ENCODE assay signal across 8 cellular contexts in genomic region chr6:36441307-36441894, GRCh38. TPM values are rescaled to one million over a fixed set of nuclear protein-coding genes. Genes with fewer than 3 reads are reported as not detected.
A peak's percentile ranks its signal among the peaks of the same experiment; 100 is the strongest.
DNase-seq lines count a peak whose midpoint lies in the region; ATAC-seq and TF ChIP-seq lines count a peak whose summit lies in the region.

No MANE protein-coding gene starts in this region.

- POLR2A ChIA-PET in activated naive CD8-positive, alpha-beta T cell treated with anti-CD3 and anti-CD28 coated beads, Interleukin-2, amount 10 ng/mL, durations not matched to agents 7 days and 5 days (lab: Charles Lee) = interaction anchor here (1.0 to 1.7 kb wide), 4 partner anchors 12 to 414 kb away, joined by 3 to 11 read pairs (median 6); partner anchors contain the start of genes MAPK14 and SRSF3

- H3K4me1 ChIP-seq in HAP-1 = peaks cover 19% of the 10 kb centered on the region
- H3K4me1 ChIP-seq in parathyroid adenoma = peaks cover 20% of the 10 kb centered on the region
- H3K4me1 ChIP-seq in tibial artery = peaks cover 0 to 42% (median 20%) of the 10 kb centered on the region in 4 donors

- H3K9me3 ChIP-seq in HAP-1 = no peaks in the 10 kb centered on the region
- H3K9me3 ChIP-seq in parathyroid adenoma (ENCODE audit: control insufficient read depth, low read length) = no peaks in the 10 kb centered on the region
- H3K9me3 ChIP-seq in tibial artery = no peaks in the 10 kb centered on the region

- peaks cover 29% of the 10 kb centered on the region for H3K4me1 Mint-ChIP-seq in activated naive CD8-positive, alpha-beta T cell treated with anti-CD3 and anti-CD28 coated beads, Interleukin-2, amount 10 ng/mL, durations not matched to agents 7 days and 5 days

- H3K36me3 ChIP-seq in HAP-1 (replicated peaks) (no peaks in the 10 kb centered on the region), parathyroid adenoma (ENCODE audit: control insufficient read depth, insufficient read depth, low read length) (no peaks in the 10 kb centered on the region), tibial artery (no peaks in the 10 kb centered on the region)

- H3K4me3 ChIP-seq in HAP-1 (no peak overlapping the region), parathyroid adenoma (ENCODE audit: low read depth, low read length) (no peak overlapping the region), tibial artery (no peak overlapping the region)

- H3K4me2 ChIP-seq in parathyroid adenoma (ENCODE audit: low read length) = peak overlapping the region; percentile 34

- no peaks in the 10 kb centered on the region for H3K27me3 Mint-ChIP-seq in activated naive CD8-positive, alpha-beta T cell treated with anti-CD3 and anti-CD28 coated beads, Interleukin-2, amount 10 ng/mL, durations not matched to agents 7 days and 5 days

- peak; percentile 74 for ATAC-seq in activated naive CD8-positive, alpha-beta T cell treated with anti-CD3 and anti-CD28 coated beads, Interleukin-2, amount 10 ng/mL, durations not matched to agents 7 days and 5 days (ENCODE audit: low read depth)
- ATAC-seq in Right ventricle myocardium inferior = peak; percentile 93

- peak overlapping the region; percentile 92 for H3K27ac Mint-ChIP-seq in activated naive CD8-positive, alpha-beta T cell treated with anti-CD3 and anti-CD28 coated beads, Interleukin-2, amount 10 ng/mL, durations not matched to agents 7 days and 5 days

- H3K27ac ChIP-seq in parathyroid adenoma (peak overlapping the region; percentile 92), tibial artery (peak overlapping the region; percentile 96 to 97)

- peak overlapping the region; percentile 81 for H2AFZ ChIP-seq in parathyroid adenoma

- intact Hi-C loops in Right ventricle myocardium inferior (cut with DNase I) = loop anchor here (5.0 kb wide), 2 partner anchors 151 to 241 kb away; partner anchors contain the start of gene SRSF3
- intact Hi-C loops in tibial artery (cut with DNase I; ENCODE audit: low total_unique reads) = loop anchor here (5.0 kb wide), 1 partner anchor 151 kb away; the partner anchor contains the start of gene SRSF3

- peaks cover 2% of the 10 kb centered on the region for H3K79me2 ChIP-seq in parathyroid adenoma

- H3K9ac ChIP-seq in parathyroid adenoma = no peak overlapping the region

- H3K9me3 Mint-ChIP-seq in activated naive CD8-positive, alpha-beta T cell treated with anti-CD3 and anti-CD28 coated beads, Interleukin-2, amount 10 ng/mL, durations not matched to agents 7 days and 5 days = no peaks in the 10 kb centered on the region

- in situ Hi-C loops in HAP-1 (cut with MboI; ENCODE audit: low sequenced_read_pairs) = no loop called here

- TF ChIP-seq CTCF in parathyroid adenoma (IDR thresholded peaks at IDR 0.05) (no peak), tibial artery (IDR thresholded peaks at IDR 0.05) (no peak)

- H3K4me3 Mint-ChIP-seq in activated naive CD8-positive, alpha-beta T cell treated with anti-CD3 and anti-CD28 coated beads, Interleukin-2, amount 10 ng/mL, durations not matched to agents 7 days and 5 days = peak overlapping the region; percentile 66

- H3K36me3 Mint-ChIP-seq in activated naive CD8-positive, alpha-beta T cell treated with anti-CD3 and anti-CD28 coated beads, Interleukin-2, amount 10 ng/mL, durations not matched to agents 7 days and 5 days = peaks cover 7% of the 10 kb centered on the region

- H3K27me3 ChIP-seq in HAP-1 (ENCODE audit: low read depth) = no peaks in the 10 kb centered on the region
- H3K27me3 ChIP-seq in parathyroid adenoma (ENCODE audit: control insufficient read depth, insufficient read depth, low read length) = no peaks in the 10 kb centered on the region
- H3K27me3 ChIP-seq in tibial artery = no peaks in the 10 kb centered on the region

- DNase-seq in Daoy (ENCODE audit: low read depth) (peak; percentile 99), HAP-1 (ENCODE audit: low spot score in 2 of 2) (peak; percentile 90 to 92), NCI-H1092 (lab: John Stamatoyannopoulos, UW) (peak; percentile 75), SKM-1 treated with dmso at 0.1 percent for 144 hours (lab: John Stamatoyannopoulos, UW; ENCODE audit: unreplicated experiment) (peak; percentile 92), Right ventricle myocardium inferior (ENCODE audit: missing footprints) (peak; percentile 96), tibial artery (peak; percentile 97 to 98)
- DNase-seq in activated naive CD8-positive, alpha-beta T cell treated with anti-CD3 and anti-CD28 coated beads, Interleukin-2, amount 10 ng/mL, durations not matched to agents 7 days and 5 days = peak; percentile 71

RNA-seq across cellular contexts. Expression of gene PXT1, which starts 1.3 kb away (rescaled TPM):
- 0.03 TPM in 1 of 2 replicates, not detected in the other for total RNA-seq in Daoy (2014; rRNA removed; shearing (Covaris generic))
- under 1 TPM; 0.22 to 0.37 TPM for total RNA-seq in activated naive CD8-positive, alpha-beta T cell treated with anti-CD3 and anti-CD28 coated beads, Interleukin-2, amount 10 ng/mL, durations not matched to agents 7 days and 5 days
- total RNA-seq in Right ventricle myocardium inferior = not detected

RNA-seq across cellular contexts. Expression of gene KCTD20, which starts 1.4 kb away (rescaled TPM):
- total RNA-seq in Daoy (2014; rRNA removed; shearing (Covaris generic)) = 93.1 and 107 TPM in 2 replicates
- total RNA-seq in activated naive CD8-positive, alpha-beta T cell treated with anti-CD3 and anti-CD28 coated beads, Interleukin-2, amount 10 ng/mL, durations not matched to agents 7 days and 5 days = 10 to 100 TPM; 45.7 to 50.0 TPM
- 26.4 TPM for total RNA-seq in Right ventricle myocardium inferior

RNA-seq across cellular contexts. Expression of gene ETV7, which starts 53.9 kb away (rescaled TPM):
- total RNA-seq in Daoy (2014; rRNA removed; shearing (Covaris generic)) = 0.69 and 0.83 TPM in 2 replicates
- 1 to 10 TPM; 8.7 to 9.8 TPM for total RNA-seq in activated naive CD8-positive, alpha-beta T cell treated with anti-CD3 and anti-CD28 coated beads, Interleukin-2, amount 10 ng/mL, durations not matched to agents 7 days and 5 days
- total RNA-seq in Right ventricle myocardium inferior = 0.38 TPM
